ENCODE assay signal across 8 cellular contexts in the genomic region with DNA sequence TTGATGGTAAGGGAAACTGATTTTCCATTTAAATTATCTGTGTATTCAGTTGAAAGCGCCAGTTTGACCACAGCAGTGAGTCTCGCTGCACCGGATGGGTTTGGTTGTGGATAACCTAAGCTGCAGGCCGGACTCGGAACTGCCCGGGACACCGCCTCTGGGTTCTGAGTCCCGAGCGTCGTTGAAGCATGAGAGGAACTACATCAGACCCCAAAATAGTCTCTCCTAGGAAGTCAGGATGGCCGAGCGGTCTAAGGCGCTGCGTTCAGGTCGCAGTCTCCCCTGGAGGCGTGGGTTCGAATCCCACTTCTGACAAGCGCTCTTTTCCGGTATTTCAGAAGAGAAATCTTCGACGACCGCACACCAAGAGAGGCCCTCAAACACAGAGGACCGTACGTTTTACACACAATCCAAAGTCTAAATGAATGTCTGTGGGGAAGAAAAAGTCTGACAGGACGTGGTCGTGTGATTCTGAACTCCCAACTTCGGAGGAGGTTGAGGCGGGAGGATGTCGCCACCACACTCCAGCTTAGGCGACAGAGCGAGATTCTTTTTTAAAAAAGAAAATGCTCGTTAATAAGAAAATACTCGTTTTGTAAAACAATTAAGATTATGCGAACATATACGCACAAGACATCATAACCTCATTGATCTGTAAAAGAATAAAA. TPM values are rescaled to one million over a fixed set of nuclear protein-coding genes. Genes with fewer than 3 reads are reported as not detected.
A peak's percentile ranks its signal among the peaks of the same experiment; 100 is the strongest.
DNase-seq lines count a peak whose midpoint lies in the region; TF ChIP-seq lines count a peak whose summit lies in the region.

No MANE protein-coding gene starts in this region.

- no peak for TF ChIP-seq EP300 in suprapubic skin (IDR thresholded peaks at IDR 0.05)

- peak overlapping the region; percentile 78 for H3K9ac ChIP-seq in Loucy (ENCODE audit: low read depth, low read length, poor library complexity, severe bottlenecking)

- DNase-seq in EH (ENCODE audit: low read depth), result peak; percentile 96
- DNase-seq in H4 (ENCODE audit: low spot score), result peak; percentile 95
- peak; percentile 92 to 97 for DNase-seq in SJCRH30
- peak; percentile 83 for DNase-seq in activated naive CD4-positive, alpha-beta T cell treated with Interleukin-2 at 50 U/mL for 16 hours
- DNase-seq in germinal center (ENCODE audit: low spot score), result peak; percentile 79
- DNase-seq in non-pigmented ciliary epithelial cell (ENCODE audit: low read depth), result peak; percentile 88
- peak; percentile 94 for DNase-seq in suprapubic skin (ENCODE audit: low spot score in 2 of 2)

- no peaks in the 10 kb centered on the region for H3K9me2 ChIP-seq in Loucy (replicated peaks; ENCODE audit: low read depth, low read length)

- H3K36me3 ChIP-seq in Loucy (ENCODE audit: insufficient read depth, low read length) (no peaks in the 10 kb centered on the region), SJCRH30 (no peaks in the 10 kb centered on the region), suprapubic skin (no peaks in the 10 kb centered on the region)

- H3K27ac ChIP-seq in SJCRH30 (peak overlapping the region; percentile 1; the same call in 1 of the 2 replicates), suprapubic skin (peak overlapping the region; percentile 87)

- H3K79me2 ChIP-seq in Loucy (ENCODE audit: insufficient read depth, low read length), result no peaks in the 10 kb centered on the region

- no peaks in the 10 kb centered on the region for H4K20me1 ChIP-seq in Loucy (ENCODE audit: insufficient read depth, low read length, poor library complexity, severe bottlenecking)

- TF ChIP-seq CTCF in Loucy (conservative IDR thresholded peaks at IDR 0.05; ENCODE audit: low read length) (peak; percentile 34; the same call in 1 of the 2 replicates), suprapubic skin (IDR thresholded peaks at IDR 0.05) (peak in 1 of 2 donors; percentile 1)

- under 1% methylated on average over 35 of the region's 35 CpGs for WGBS in suprapubic skin

- peak overlapping the region; percentile 97 for H3K4me2 ChIP-seq in Loucy (ENCODE audit: low read depth, low read length, poor library complexity, severe bottlenecking)

- peaks cover 12% of the 10 kb centered on the region for H3F3A ChIP-seq in Loucy (ENCODE audit: low read depth)

- no peak for TF ChIP-seq POLR2A in suprapubic skin (IDR thresholded peaks at IDR 0.05)

- H3K4me3 ChIP-seq in Loucy (ENCODE audit: low read length, poor library complexity, severe bottlenecking) (peak overlapping the region; percentile 82), SJCRH30 (peak overlapping the region; percentile 66), suprapubic skin (peak overlapping the region; percentile 48)

- no peaks in the 10 kb centered on the region for H3K9me3 ChIP-seq in Loucy (ENCODE audit: insufficient read depth, low read depth, low read length)
- H3K9me3 ChIP-seq in SJCRH30 (replicated peaks), result no peaks in the 10 kb centered on the region
- H3K9me3 ChIP-seq in suprapubic skin, result no peaks in the 10 kb centered on the region

- peak overlapping the region; percentile 95 for H2AFZ ChIP-seq in Loucy (ENCODE audit: low read length)

- no peaks in the 10 kb centered on the region for H3K27me3 ChIP-seq in Loucy (ENCODE audit: insufficient read depth, low read length, poor library complexity, severe bottlenecking)
- no peaks in the 10 kb centered on the region for H3K27me3 ChIP-seq in SJCRH30
- no peaks in the 10 kb centered on the region for H3K27me3 ChIP-seq in suprapubic skin

- peaks cover 12% of the 10 kb centered on the region for H3K4me1 ChIP-seq in Loucy (ENCODE audit: insufficient read depth, low read length, poor library complexity, severe bottlenecking)
- H3K4me1 ChIP-seq in SJCRH30, result peaks cover 5% of the 10 kb centered on the region; the same call in 1 of the 2 replicates
- peaks cover 24% of the 10 kb centered on the region for H3K4me1 ChIP-seq in suprapubic skin

RNA-seq across cellular contexts. Expression of a gene that starts 15.4 kb away (rescaled TPM):
- total RNA-seq in H4 (2014; rRNA removed; shearing (Covaris generic)), result 0.17 TPM in 1 of 2 replicates, not detected in the other
- total RNA-seq in SJCRH30 (2014; rRNA removed; shearing (Covaris generic)), result 0.30 and 0.49 TPM in 2 replicates
- total RNA-seq in suprapubic skin, result 100 to 1,000 TPM in 3 of 4 donors, 10 to 100 TPM in 1; 34.7 to 215 (median 205) TPM

RNA-seq across cellular contexts. Expression of a gene that starts 54.8 kb away (rescaled TPM):
- total RNA-seq in H4 (2014; rRNA removed; shearing (Covaris generic)), result 98.4 and 100 TPM in 2 replicates
- 67.0 and 69.3 TPM in 2 replicates for total RNA-seq in SJCRH30 (2014; rRNA removed; shearing (Covaris generic))
- 10 to 100 TPM; 27.8 to 66.2 (median 51.0) TPM for total RNA-seq in suprapubic skin

RNA-seq across cellular contexts. Expression of a gene that starts 58.7 kb away (rescaled TPM):
- not detected in 2 replicates for total RNA-seq in H4 (2014; rRNA removed; shearing (Covaris generic))
- total RNA-seq in SJCRH30 (2014; rRNA removed; shearing (Covaris generic)), result not detected in 2 replicates
- total RNA-seq in suprapubic skin, result 10 to 100 TPM in 1 of 4 donors, 1 to 10 TPM in 3; 1.5 to 11.7 (median 3.3) TPM

Comparison
In these comparisons a context has a peak if more than half of its experiments do, and no peak if none do; other contexts are left out.
1. Peak in every context shown above with its lines: DNase-seq, H3K4me3 ChIP-seq and H3K27ac ChIP-seq.
2. RNA of a gene that starts 15.4 kb away (total RNA-seq): 34.7 to 215 TPM in suprapubic skin; 0.30 to 0.49 TPM in SJCRH30 and 0.17 TPM in H4; every median in the first group is over 10 times any median in the second.